Comparison of ENCODE assay signal across 1 cellular context in genomic region chr2:3644891-3645605, GRCh38.
TF ChIP-seq lines count a peak whose summit lies in the region.

No MANE protein-coding gene starts in this region.

TF ChIP-seq in K562, 482 proteins besides CTCF, POLR2A, EP300 and RAD21:
- TF ChIP-seq TFAM (CRISPR knock-in tag; conservative IDR thresholded peaks at IDR 0.05) (no peak), ETV5 (CRISPR knock-in tag; IDR thresholded peaks at IDR 0.05; ENCODE audit: low read depth) (no peak), ZNF766 (CRISPR knock-in tag; conservative IDR thresholded peaks at IDR 0.05) (0 out of 2 replicates have a peak, but pooled peaks have one; percentile 37), PTTG1 (tag; IDR thresholded peaks at IDR 0.05; ENCODE audit: low read depth) (no peak)
